ENCODE assay signal across 8 cellular contexts in the genomic region with DNA sequence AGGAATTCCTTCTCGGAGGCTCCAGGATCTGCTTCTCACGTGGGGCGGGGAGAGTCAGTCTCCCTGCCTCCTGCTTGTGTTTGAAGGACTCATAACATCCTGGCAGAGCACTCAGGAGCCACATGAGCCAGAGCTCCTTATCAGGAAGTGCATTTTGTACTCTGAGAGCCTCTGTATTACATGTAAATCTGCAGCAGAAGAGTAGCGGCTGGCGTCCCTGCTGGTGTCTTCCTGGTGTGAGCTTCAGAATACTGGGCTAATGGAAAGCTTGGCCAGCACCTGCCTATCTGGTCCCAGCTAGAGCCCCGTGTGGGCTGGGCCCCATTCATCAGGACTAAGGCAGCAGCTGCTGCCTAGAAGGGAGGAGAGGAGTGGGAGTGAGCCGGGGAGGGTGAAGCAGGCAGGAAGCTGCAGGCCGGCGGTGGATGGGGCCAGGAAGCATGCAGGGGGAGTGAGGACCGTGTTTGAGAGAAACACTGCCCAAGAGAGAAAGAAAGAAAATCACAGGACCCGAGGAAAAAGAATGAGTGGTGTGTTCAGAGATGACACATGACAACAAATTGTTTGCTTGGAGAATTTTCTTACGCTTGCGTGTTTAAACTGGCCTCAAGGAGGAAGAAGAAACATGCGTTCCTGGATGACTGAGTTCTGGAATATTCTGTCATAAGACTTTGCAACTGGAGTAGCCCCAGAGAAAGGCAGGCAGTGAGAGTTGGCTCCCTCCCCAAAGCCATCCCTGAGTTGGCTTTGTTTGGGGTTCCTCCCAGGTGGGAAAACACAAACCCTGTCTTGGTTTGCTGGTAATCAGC. TPM values are rescaled to one million over a fixed set of nuclear protein-coding genes. Genes with fewer than 3 reads are reported as not detected.
DNase-seq lines count a peak whose midpoint lies in the region; ATAC-seq and TF ChIP-seq lines count a peak whose summit lies in the region.
"Not testable (repeated sequence)": the region's sequence is repeated elsewhere in the genome, so short reads cannot be mapped to it uniquely, and the experiment has no call there.

No MANE protein-coding gene starts in this region.

- not testable (repeated sequence) for H3K27ac Mint-ChIP-seq in activated naive CD4-positive, alpha-beta T cell treated with anti-CD3 and anti-CD28 coated beads, Interleukin-2, amount 10 ng/mL, durations not matched to agents 7 days and 5 days

- not testable (repeated sequence) for H3K23ac ChIP-seq in mesendoderm (ENCODE audit: low read length)

- H3K36me3 Mint-ChIP-seq in activated naive CD4-positive, alpha-beta T cell treated with anti-CD3 and anti-CD28 coated beads, Interleukin-2, amount 10 ng/mL, durations not matched to agents 7 days and 5 days: not testable (repeated sequence)

- H3K4me2 ChIP-seq in mesendoderm (ENCODE audit: low read length): not testable (repeated sequence)
- peak overlapping the region; percentile 48 for H3K4me2 ChIP-seq in smooth muscle cell

- H3K27ac ChIP-seq in mesendoderm (ENCODE audit: low read depth, low read length): peak overlapping the region; percentile 77
- H3K27ac ChIP-seq in smooth muscle cell (ENCODE audit: low read depth): peak overlapping the region; percentile 56

- DNase-seq in COLO668 (lab: John Stamatoyannopoulos, UW; ENCODE audit: unreplicated experiment) (peak; percentile 71), NCI-H526 (lab: John Stamatoyannopoulos, UW) (peak; percentile 66 to 69), fibroblast of gingiva (ENCODE audit: low read depth) (peak; percentile 34), mesendoderm (peak; percentile 81)
- not testable (repeated sequence) for DNase-seq in activated naive CD4-positive, alpha-beta T cell treated with anti-CD3 and anti-CD28 coated beads, Interleukin-2, amount 10 ng/mL, durations not matched to agents 7 days and 5 days; smooth muscle cell (lab: John Stamatoyannopoulos, UW; ENCODE audit: unreplicated experiment)

- H2AK5ac ChIP-seq in mesendoderm (ENCODE audit: low read length): not testable (repeated sequence)

- H3F3A ChIP-seq in smooth muscle cell (ENCODE audit: low read depth): not testable (repeated sequence)

- not testable (repeated sequence) for H3K9me3 Mint-ChIP-seq in activated naive CD4-positive, alpha-beta T cell treated with anti-CD3 and anti-CD28 coated beads, Interleukin-2, amount 10 ng/mL, durations not matched to agents 7 days and 5 days

- H3K4me3 Mint-ChIP-seq in activated naive CD4-positive, alpha-beta T cell treated with anti-CD3 and anti-CD28 coated beads, Interleukin-2, amount 10 ng/mL, durations not matched to agents 7 days and 5 days: peak overlapping the region; percentile 4

- H4K5ac ChIP-seq in mesendoderm (ENCODE audit: low read length): not testable (repeated sequence)

- H4K20me1 ChIP-seq in smooth muscle cell (ENCODE audit: low read depth): not testable (repeated sequence)

- not testable (repeated sequence) for TF ChIP-seq CTCF in smooth muscle cell (IDR thresholded peaks at IDR 0.05; ENCODE audit: borderline replicate concordance, insufficient read depth, poor library complexity, severe bottlenecking)

- peak overlapping the region; percentile 70 for H3K56ac ChIP-seq in mesendoderm (ENCODE audit: low read length)

- not testable (repeated sequence) for H2BK120ac ChIP-seq in mesendoderm (ENCODE audit: low read depth, low read length)

- not testable (repeated sequence) for H4K8ac ChIP-seq in mesendoderm (ENCODE audit: low read depth, low read length)

- H3K4me3 ChIP-seq in mesendoderm (ENCODE audit: low read length): not testable (repeated sequence)
- H3K4me3 ChIP-seq in smooth muscle cell: peak overlapping the region; percentile 16

- peaks cover 13% of the 10 kb centered on the region for H3K4me1 Mint-ChIP-seq in activated naive CD4-positive, alpha-beta T cell treated with anti-CD3 and anti-CD28 coated beads, Interleukin-2, amount 10 ng/mL, durations not matched to agents 7 days and 5 days

- not testable (repeated sequence) for H3K4me1 ChIP-seq in mesendoderm (ENCODE audit: control insufficient read depth, low read depth, low read length); smooth muscle cell (ENCODE audit: low read depth)

- peak overlapping the region; percentile 40 for H3K18ac ChIP-seq in mesendoderm (ENCODE audit: low read length)

- ATAC-seq in GM21423 (IDR thresholded peaks at IDR 0.05; ENCODE audit: unreplicated experiment): peak; percentile 65
- peak; percentile 61 for ATAC-seq in HG03432 (IDR thresholded peaks at IDR 0.05; ENCODE audit: unreplicated experiment)

- not testable (repeated sequence) for H2BK15ac ChIP-seq in mesendoderm (replicated peaks; ENCODE audit: low read depth)

- CTCF ChIA-PET in activated naive CD4-positive, alpha-beta T cell treated with anti-CD3 and anti-CD28 coated beads, Interleukin-2, amount 10 ng/mL, durations not matched to agents 7 days and 5 days (lab: Charles Lee): not testable (repeated sequence)

- H3K9me3 ChIP-seq in smooth muscle cell (replicated peaks; ENCODE audit: low read depth): not testable (repeated sequence)

- H3K79me2 ChIP-seq in mesendoderm (ENCODE audit: control insufficient read depth, insufficient read depth, low read length); smooth muscle cell (ENCODE audit: low read depth): not testable (repeated sequence)

- not testable (repeated sequence) for H3K79me1 ChIP-seq in mesendoderm (ENCODE audit: low read length)

- WGBS in mesendoderm (ENCODE audit: extremely low coverage, insufficient coverage, low lambda C conversion rate): no CpG with 5 or more reads among the region's 14 CpGs
- 27% methylated on average over 14 of the region's 14 CpGs for WGBS in smooth muscle cell (ENCODE audit: low lambda C conversion rate)

- H2BK5ac ChIP-seq in mesendoderm (ENCODE audit: low read length): not testable (repeated sequence)

- H3K4ac ChIP-seq in mesendoderm (ENCODE audit: low read depth, low read length): not testable (repeated sequence)

- not testable (repeated sequence) for H3K36me3 ChIP-seq in mesendoderm (ENCODE audit: control insufficient read depth, insufficient read depth, low read length); smooth muscle cell (ENCODE audit: low read depth)

- peaks cover 17% of the 10 kb centered on the region for H3K27me3 Mint-ChIP-seq in activated naive CD4-positive, alpha-beta T cell treated with anti-CD3 and anti-CD28 coated beads, Interleukin-2, amount 10 ng/mL, durations not matched to agents 7 days and 5 days

- H3K9ac ChIP-seq in mesendoderm (ENCODE audit: low read length); smooth muscle cell (ENCODE audit: low read depth): not testable (repeated sequence)

- H3K27me3 ChIP-seq in mesendoderm (ENCODE audit: insufficient read depth, low read length, poor library complexity); smooth muscle cell (ENCODE audit: low read depth): not testable (repeated sequence)

- H2AFZ ChIP-seq in smooth muscle cell (ENCODE audit: low read depth): not testable (repeated sequence)

RNA-seq across cellular contexts. Expression of a gene that starts 41.3 kb away (rescaled TPM):
- polyA plus RNA-seq in mesendoderm (2013, experiment 1 of 2): 7.8 TPM
- polyA plus RNA-seq in mesendoderm (2013, experiment 2 of 2): 7.1 TPM
- 99.0 and 133 TPM in 2 replicates for total RNA-seq in smooth muscle cell
- 111 and 130 TPM in 2 replicates for polyA plus RNA-seq in smooth muscle cell
